Comparison of ENCODE assay signal across 22 cellular contexts in the genomic region with DNA sequence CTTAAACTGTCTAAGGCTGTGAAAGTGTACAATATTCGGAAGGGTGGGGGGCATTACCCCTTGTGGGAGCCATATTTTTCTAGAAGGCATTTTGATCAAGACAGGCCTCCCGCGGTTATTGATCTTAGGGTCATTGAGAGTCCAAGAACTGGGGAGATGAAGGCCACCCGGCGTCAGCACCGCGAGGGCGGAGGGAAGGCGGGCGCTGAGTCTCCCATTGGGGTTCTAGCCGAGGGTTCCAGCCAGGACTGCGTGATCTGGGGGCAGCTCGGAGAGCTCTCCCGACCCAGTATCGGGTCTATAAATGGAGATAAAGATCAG. TPM values are rescaled to one million over a fixed set of nuclear protein-coding genes. Genes with fewer than 3 reads are reported as not detected.
A peak's percentile ranks its signal among the peaks of the same experiment; 100 is the strongest.
DNase-seq lines count a peak whose midpoint lies in the region; ATAC-seq, FAIRE-seq and TF ChIP-seq lines count a peak whose summit lies in the region.
"Had no signal": no experiment of that assay in that cellular context is flagged by ENCODE, and none has a peak within 500 bp of the region (broad histone marks: within the 10 kb centered on the region; RNA-seq: fewer than 3 reads in every experiment).

No MANE protein-coding gene starts in this region.

- 63% methylated on average over 15 of the region's 15 CpGs for WGBS in A549 (ENCODE audit: missing lambda C conversion rate)
- 19 to 22% methylated on average over 6 to 15 of the region's 15 CpGs for WGBS in endodermal cell (ENCODE audit: insufficient coverage in 1 of 2, insufficient read length in 1 of 2), 2 experiments
- 8 to 18% (median 10%) methylated on average over 15 of the region's 15 CpGs for WGBS in small intestine, 3 donors

- H3K36me3 ChIP-seq in HUES6 (ENCODE audit: control insufficient read depth, insufficient read depth, low read length) (no peaks in the 10 kb centered on the region), endodermal cell (ENCODE audit: control insufficient read depth, insufficient read depth, low read length) (peaks cover 3% of the 10 kb centered on the region), small intestine (ENCODE audit: control insufficient read depth in 2 of 2, insufficient read depth in 2 of 2, low read length in 2 of 2) (no peaks in the 10 kb centered on the region)
- H3K36me3 ChIP-seq: stomach, upper lobe of left lung had no signal

- FAIRE-seq in A549 (lab: Jason Lieb, UNC) (no peak), small intestine (lab: Jason Lieb, UNC) (no peak)

- peak overlapping the region; percentile 79 for H3K4me3 Mint-ChIP-seq in endodermal cell
- H3K4me3 Mint-ChIP-seq in mesothelial cell of epicardium, result peak overlapping the region; percentile 80
- H3K4me3 Mint-ChIP-seq: CD4-positive, alpha-beta T cell had no signal

- H3K4me1 ChIP-seq in A549 (peaks cover 9% of the 10 kb centered on the region; the same call in 1 of the 3 replicates), HUES6 (ENCODE audit: control insufficient read depth, insufficient read depth, low read length) (peaks cover 25% of the 10 kb centered on the region), endodermal cell (ENCODE audit: control insufficient read depth, insufficient read depth, low read length) (peaks cover 13% of the 10 kb centered on the region), small intestine (ENCODE audit: control insufficient read depth in 2 of 2, insufficient read depth in 1 of 2, low read depth in 1 of 2, low read length in 1 of 2) (no peaks in the 10 kb centered on the region)

- no peak for TF ChIP-seq RAD21 in A549 (conservative IDR thresholded peaks at IDR 0.05 in 1 of 2, IDR thresholded peaks at IDR 0.05 in 1 of 2)

- H3K27ac ChIP-seq in A549, result no peak overlapping the region
- no peak overlapping the region for H3K27ac ChIP-seq in HUES6 (ENCODE audit: low read depth, low read length)
- peak overlapping the region; percentile 98 for H3K27ac ChIP-seq in endodermal cell (ENCODE audit: low read depth, low read length)
- H3K27ac ChIP-seq in small intestine (ENCODE audit: low read depth in 1 of 2, low read length in 1 of 2), result no peak overlapping the region
- H3K27ac ChIP-seq in coronary artery, result no peak overlapping the region
- H3K27ac ChIP-seq: stomach, upper lobe of left lung had no signal

- no peak for ATAC-seq in A549
- no peak for ATAC-seq in HG02981 (IDR thresholded peaks at IDR 0.05; ENCODE audit: unreplicated experiment)
- ATAC-seq: T-cell had no signal

- CTCF ChIA-PET in A549 (lab: Yijun Ruan, JAX), result interaction anchor here (1.1 to 6.2 kb wide), 4 partner anchors 11 to 323 kb away, joined by 3 to 39 read pairs (median 9); no protein-coding TSS in a partner anchor

- DNase-seq in A549 (ENCODE audit: low read depth in 1 of 2, low spot score in 1 of 2), result no peak
- peak; percentile 61 for DNase-seq in endodermal cell
- DNase-seq in mesothelial cell of epicardium (ENCODE audit: low spot score in 2 of 2, unreplicated experiment in 2 of 2), result no peak
- no peak for DNase-seq in small intestine
- DNase-seq in stimulated activated CD8-positive, alpha-beta memory T cell treated with anti-CD3 and anti-CD28 coated beads, Interleukin-4, amount 100 ng/mL, for 48 hours, result no peak
- no peak for DNase-seq in coronary artery (ENCODE audit: low spot score)
- DNase-seq: activated naive CD4-positive, alpha-beta T cell treated with anti-CD3 and anti-CD28 coated beads, Interleukin-2, amount 10 ng/mL, durations not matched to agents 7 days and 5 days; aorta; CD4-positive, alpha-beta T cell; DMS53; erythroblast; kidney glomerular epithelial cell; midbrain; MV-4-11; NCI-H2029 treated with DMSO at 0.1 percent for 48 hours; occipital lobe; stimulated activated CD4-positive, alpha-beta T cell treated with anti-CD3 and anti-CD28 coated beads, Interleukin-1b, Interleukin-23, amount 100 ng/mL, for 48 hours; stomach; T-cell had no signal

- H3K4me3 ChIP-seq in A549 (no peak overlapping the region; the same call in 2 of the 3 replicates), HUES6 (ENCODE audit: low read depth, low read length) (peak overlapping the region; percentile 94), endodermal cell (ENCODE audit: low read length) (peak overlapping the region; percentile 83), small intestine (ENCODE audit: low read depth in 1 of 2, low read length in 2 of 2) (no peak overlapping the region), coronary artery (no peak overlapping the region)

- POLR2A ChIA-PET in A549 (lab: Yijun Ruan, JAX), result no interaction called here

- H3K9me3 ChIP-seq in A549, result no peaks in the 10 kb centered on the region
- no peaks in the 10 kb centered on the region for H3K9me3 ChIP-seq in HUES6 (ENCODE audit: control insufficient read depth, insufficient read depth, low read depth, low read length)
- H3K9me3 ChIP-seq in endodermal cell (ENCODE audit: control insufficient read depth, low read length), result no peaks in the 10 kb centered on the region
- no peaks in the 10 kb centered on the region for H3K9me3 ChIP-seq in small intestine (ENCODE audit: control insufficient read depth, low read depth)
- H3K9me3 ChIP-seq: stomach, upper lobe of left lung had no signal

- H3K9me3 Mint-ChIP-seq in endodermal cell, result no peaks in the 10 kb centered on the region
- H3K9me3 Mint-ChIP-seq in mesothelial cell of epicardium, result peaks cover 5% of the 10 kb centered on the region
- H3K9me3 Mint-ChIP-seq: activated naive CD4-positive, alpha-beta T cell treated with anti-CD3 and anti-CD28 coated beads, Interleukin-2, amount 10 ng/mL, durations not matched to agents 7 days and 5 days; CD4-positive, alpha-beta T cell; T-cell had no signal

- peaks cover 20% of the 10 kb centered on the region for H3K4me1 Mint-ChIP-seq in endodermal cell
- peaks cover 17% of the 10 kb centered on the region for H3K4me1 Mint-ChIP-seq in mesothelial cell of epicardium

- peaks cover 89% of the 10 kb centered on the region for H3K27me3 Mint-ChIP-seq in endodermal cell (ENCODE audit: insufficient read depth)
- H3K27me3 Mint-ChIP-seq in mesothelial cell of epicardium (ENCODE audit: low read depth), result peaks cover 95% of the 10 kb centered on the region

- H3K27me3 ChIP-seq in HUES6 (ENCODE audit: control insufficient read depth, insufficient read depth, low read length) (peaks cover 45% of the 10 kb centered on the region), endodermal cell (ENCODE audit: control insufficient read depth, insufficient read depth, low read length, poor library complexity, severe bottlenecking) (peaks cover 18% of the 10 kb centered on the region), small intestine (ENCODE audit: control insufficient read depth in 2 of 2, insufficient read depth in 2 of 2, low read length in 2 of 2) (peaks cover 14 to 33% of the 10 kb centered on the region in 2 donors)

- TF ChIP-seq CTCF in A549 (IDR thresholded peaks at IDR 0.05), result no peak
- TF ChIP-seq CTCF in endodermal cell (conservative IDR thresholded peaks at IDR 0.05), result no peak
- no peak for TF ChIP-seq CTCF in mesothelial cell of epicardium (IDR thresholded peaks at IDR 0.05; ENCODE audit: unreplicated experiment)
- no peak for TF ChIP-seq CTCF in coronary artery (IDR thresholded peaks at IDR 0.05)

- H3K9ac ChIP-seq in HUES6 (ENCODE audit: low read length) (peak overlapping the region; percentile 79), endodermal cell (ENCODE audit: extremely low read depth, low read length, poor library complexity, severe bottlenecking) (no peak overlapping the region)

- H3K36me3 Mint-ChIP-seq in endodermal cell (ENCODE audit: low read depth) (peaks cover 2% of the 10 kb centered on the region), mesothelial cell of epicardium (peaks cover 3% of the 10 kb centered on the region)
- H3K36me3 Mint-ChIP-seq: activated naive CD4-positive, alpha-beta T cell treated with anti-CD3 and anti-CD28 coated beads, Interleukin-2, amount 10 ng/mL, durations not matched to agents 7 days and 5 days; T-cell had no signal

- TF ChIP-seq POLR2A in A549 (IDR thresholded peaks at IDR 0.05; ENCODE audit: low read length), result no peak

- no peak overlapping the region for H3K27ac Mint-ChIP-seq in endodermal cell
- H3K27ac Mint-ChIP-seq in mesothelial cell of epicardium, result no peak overlapping the region
- H3K27ac Mint-ChIP-seq: activated naive CD4-positive, alpha-beta T cell treated with anti-CD3 and anti-CD28 coated beads, Interleukin-2, amount 10 ng/mL, durations not matched to agents 7 days and 5 days; CD4-positive, alpha-beta T cell; T-cell had no signal

- TF ChIP-seq EP300 in A549 (IDR thresholded peaks at IDR 0.05), result no peak

- peak overlapping the region; percentile 98 for H3K4me2 ChIP-seq in A549

TF ChIP-seq in A549, 52 proteins besides CTCF, POLR2A, EP300 and RAD21 (continues in another document):
- TF ChIP-seq, protein P1, sequence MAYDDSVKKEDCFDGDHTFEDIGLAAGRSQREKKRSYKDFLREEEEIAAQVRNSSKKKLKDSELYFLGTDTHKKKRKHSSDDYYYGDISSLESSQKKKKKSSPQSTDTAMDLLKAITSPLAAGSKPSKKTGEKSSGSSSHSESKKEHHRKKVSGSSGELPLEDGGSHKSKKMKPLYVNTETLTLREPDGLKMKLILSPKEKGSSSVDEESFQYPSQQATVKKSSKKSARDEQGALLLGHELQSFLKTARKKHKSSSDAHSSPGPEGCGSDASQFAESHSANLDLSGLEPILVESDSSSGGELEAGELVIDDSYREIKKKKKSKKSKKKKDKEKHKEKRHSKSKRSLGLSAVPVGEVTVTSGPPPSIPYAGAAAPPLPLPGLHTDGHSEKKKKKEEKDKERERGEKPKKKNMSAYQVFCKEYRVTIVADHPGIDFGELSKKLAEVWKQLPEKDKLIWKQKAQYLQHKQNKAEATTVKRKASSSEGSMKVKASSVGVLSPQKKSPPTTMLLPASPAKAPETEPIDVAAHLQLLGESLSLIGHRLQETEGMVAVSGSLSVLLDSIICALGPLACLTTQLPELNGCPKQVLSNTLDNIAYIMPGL (CRISPR knock-in tag; IDR thresholded peaks at IDR 0.05; ENCODE audit: borderline replicate concordance), result no peak
- TF ChIP-seq, protein P2, sequence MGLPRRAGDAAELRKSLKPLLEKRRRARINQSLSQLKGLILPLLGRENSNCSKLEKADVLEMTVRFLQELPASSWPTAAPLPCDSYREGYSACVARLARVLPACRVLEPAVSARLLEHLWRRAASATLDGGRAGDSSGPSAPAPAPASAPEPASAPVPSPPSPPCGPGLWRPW (IDR thresholded peaks at IDR 0.05), result no peak
- TF ChIP-seq MAFK (IDR thresholded peaks at IDR 0.05; ENCODE audit: partially characterized antibody) (no peak), RFX5 (IDR thresholded peaks at IDR 0.05) (no peak), HOXB13 (CRISPR knock-in tag; IDR thresholded peaks at IDR 0.05; ENCODE audit: low read depth) (no peak)

RNA-seq across cellular contexts. Expression of gene ST8SIA2, which starts 0.8 kb away (rescaled TPM):
- polyA plus RNA-seq in A549 (2011; rRNA removed), result 0.22 and 0.32 TPM in 2 replicates
- 0.44 and 0.53 TPM in 2 replicates for polyA plus RNA-seq in A549 (2012; cell fraction: cytosol; rRNA removed)
- polyA plus RNA-seq in A549 (2012; cell fraction: nucleus; rRNA removed), result 0.18 and 0.28 TPM in 2 replicates
- 0.41 to 1.0 TPM (median 0.62 TPM) in 3 replicates for polyA plus RNA-seq in A549 (2017; fragmentation: RNase III; extraction: RNeasy Plus Mini Kit Qiagen cat#74134 plus additional on column Dnase treatment)
- 0.24 TPM in 1 of 2 replicates, not detected in the other for polyA minus RNA-seq in A549 (2011; rRNA and poly(A)+ RNA removed)
- 1 to 10 TPM; 8.1 to 8.9 TPM for total RNA-seq in endodermal cell
- 26.1 TPM for polyA plus RNA-seq in endodermal cell (2013, experiment 1 of 2)
- polyA plus RNA-seq in endodermal cell (2013, experiment 2 of 2), result 23.9 TPM
- total RNA-seq in mesothelial cell of epicardium, result 10.8 to 12.1 TPM (median 11.6 TPM) in 3 replicates
- polyA plus RNA-seq in small intestine, result under 1 TPM in 1 of 3 donors, not detected in 2; 0.01 TPM
- total RNA-seq: aorta; CD4-positive, alpha-beta T cell; T-cell had no signal
- polyA plus RNA-seq: stomach had no signal

Comparison
In these comparisons a context has a peak if more than half of its experiments do, and no peak if none do; other contexts are left out.
1. H3K4me3 ChIP-seq: peak in HUES6 (single experiment) and endodermal cell (single experiment); none in A549 (single experiment), small intestine (0 of 2) and coronary artery (single experiment).